In genomic region chr2:218895758-218896500, GRCh38 we compare ENCODE assay signal across 8 cellular contexts. TPM values are rescaled to one million over a fixed set of nuclear protein-coding genes. Genes with fewer than 3 reads are reported as not detected.
A peak's percentile ranks its signal among the peaks of the same experiment; 100 is the strongest.
DNase-seq lines count a peak whose midpoint lies in the region; ATAC-seq and TF ChIP-seq lines count a peak whose summit lies in the region.

No MANE protein-coding gene starts in this region.

- peak; percentile 9 for ATAC-seq in GM19324 (IDR thresholded peaks at IDR 0.05; ENCODE audit: low FRiP score, unreplicated experiment)
- peak; percentile 17 for ATAC-seq in HG02938 (IDR thresholded peaks at IDR 0.05; ENCODE audit: unreplicated experiment)
- no peak for ATAC-seq in T-cell (replicated peaks in 1 of 4)

- H3K4me2 ChIP-seq in neural progenitor cell: no peak overlapping the region

- H3K27me3 ChIP-seq in neural progenitor cell: peaks cover 100% of the 10 kb centered on the region

- H3K4me3 Mint-ChIP-seq in T-cell (peak overlapping the region; percentile 15 to 86 (median 69)), neural progenitor cell (peak overlapping the region; percentile 11)

- H3K36me3 Mint-ChIP-seq in T-cell: no peaks in the 10 kb centered on the region
- H3K36me3 Mint-ChIP-seq in neural progenitor cell: no peaks in the 10 kb centered on the region

- peaks cover 54% of the 10 kb centered on the region for H4K20me1 ChIP-seq in neural progenitor cell (ENCODE audit: low read depth)

- no peak overlapping the region for H2AFZ ChIP-seq in neural progenitor cell (replicated peaks)

- no peaks in the 10 kb centered on the region for H3K79me2 ChIP-seq in neural progenitor cell (ENCODE audit: low read depth)

- TF ChIP-seq CTCF in neural progenitor cell (IDR thresholded peaks at IDR 0.05): no peak

- no peak overlapping the region for H3K4me3 ChIP-seq in neural progenitor cell

- H3K9ac ChIP-seq in neural progenitor cell: no peak overlapping the region

- no peaks in the 10 kb centered on the region for H3K9me3 ChIP-seq in neural progenitor cell (ENCODE audit: low read depth)

- peaks cover 10% of the 10 kb centered on the region for H3K4me1 ChIP-seq in neural progenitor cell

- H3K27me3 Mint-ChIP-seq in T-cell (peaks cover 10% of the 10 kb centered on the region in 2 donors), neural progenitor cell (ENCODE audit: insufficient read depth, low read depth) (peaks cover 79% of the 10 kb centered on the region)

- CTCF ChIA-PET in T-cell (lab: Charles Lee): interaction anchor here (0.9 to 7.3 kb wide), 7 partner anchors 8 to 236 kb away, joined by 3 to 239 read pairs (median 4); partner anchors contain the start of genes WNT10A (in 2 of the 2), BCS1L (in 1 of the 2) and ZNF142 (in 1 of the 2)

- H3K4me1 Mint-ChIP-seq in T-cell (peaks cover 57 to 63% (median 58%) of the 10 kb centered on the region in 3 donors), neural progenitor cell (peaks cover 16% of the 10 kb centered on the region)

- H3K9me3 Mint-ChIP-seq in T-cell: no peaks in the 10 kb centered on the region
- H3K9me3 Mint-ChIP-seq in neural progenitor cell: peaks cover 4% of the 10 kb centered on the region

- no peaks in the 10 kb centered on the region for H3K36me3 ChIP-seq in neural progenitor cell

- no peaks in the 10 kb centered on the region for H3F3A ChIP-seq in neural progenitor cell (ENCODE audit: low read depth)

- POLR2A ChIA-PET in T-cell (lab: Charles Lee): interaction anchor here (0.6 to 1.0 kb wide), 9 partner anchors 10 to 353 kb away, joined by 3 to 13 read pairs (median 5); no protein-coding TSS in a partner anchor

- DNase-seq in T-cell: peak in 1 of 34 experiments; percentile 30
- DNase-seq in neural progenitor cell (ENCODE audit: low spot score): no peak
- no peak for DNase-seq in NCI-H1436 (lab: John Stamatoyannopoulos, UW)
- DNase-seq in cortex of kidney (lab: John Stamatoyannopoulos, UW): no peak
- no peak for DNase-seq in hepatic stellate cell (ENCODE audit: low spot score)
- no peak for DNase-seq in amygdala (lab: John Stamatoyannopoulos, UW)

- peak overlapping the region; percentile 84 to 91 for H3K27ac Mint-ChIP-seq in T-cell
- H3K27ac Mint-ChIP-seq in neural progenitor cell: no peak overlapping the region

- H3K27ac ChIP-seq in neural progenitor cell: no peak overlapping the region

RNA-seq across cellular contexts. Expression of gene WNT10A, which starts 15.3 kb away (rescaled TPM):
- 10 to 100 TPM in 1 of 5 donors, 1 to 10 TPM in 4; 3.1 to 10.7 (median 6.1) TPM for total RNA-seq in T-cell
- not detected in 2 replicates for total RNA-seq in neural progenitor cell (ENCODE audit: low replicate concordance)

RNA-seq across cellular contexts. Expression of gene WNT6, which starts 36.3 kb away (rescaled TPM):
- total RNA-seq in T-cell (under 1 TPM in 2 of 5 donors, not detected in 3; 0.13 to 0.20 TPM), neural progenitor cell (ENCODE audit: low replicate concordance) (not detected in 2 replicates)

Comparison
In these comparisons a context has a peak if more than half of its experiments do, and no peak if none do; other contexts are left out.
1. ATAC-seq: peak in GM19324 (single experiment) and HG02938 (single experiment); none in T-cell (0 of 4).